ENCODE assay signal across 13 cellular contexts in genomic region chr4:145954924-145955339, GRCh38. TPM values are rescaled to one million over a fixed set of nuclear protein-coding genes. Genes with fewer than 3 reads are reported as not detected.
DNase-seq lines count a peak whose midpoint lies in the region; ATAC-seq, FAIRE-seq and TF ChIP-seq lines count a peak whose summit lies in the region.
"Had no signal": no experiment of that assay in that cellular context is flagged by ENCODE, and none has a peak within 500 bp of the region (broad histone marks: within the 10 kb centered on the region; RNA-seq: fewer than 3 reads in every experiment).

No MANE protein-coding gene starts in this region.

- H3K79me2 ChIP-seq in astrocyte (ENCODE audit: insufficient read depth, low read length), result no peaks in the 10 kb centered on the region
- H3K79me2 ChIP-seq in GM23338 (replicated peaks; ENCODE audit: insufficient read depth), result no peaks in the 10 kb centered on the region

- H3K27me3 ChIP-seq in BE2C, result no peaks in the 10 kb centered on the region
- H3K27me3 ChIP-seq in astrocyte (ENCODE audit: insufficient read depth, low read length), result no peaks in the 10 kb centered on the region
- no peaks in the 10 kb centered on the region for H3K27me3 ChIP-seq in spleen (replicated peaks in 1 of 7)
- no peaks in the 10 kb centered on the region for H3K27me3 ChIP-seq in GM23338 (ENCODE audit: insufficient read depth)

- no peaks in the 10 kb centered on the region for H3F3A ChIP-seq in GM23338 (replicated peaks; ENCODE audit: low read depth)

- FAIRE-seq in astrocyte (lab: Jason Lieb, UNC), result no peak

- H3K27me3 Mint-ChIP-seq in astrocyte (ENCODE audit: low read depth, unreplicated experiment) (peaks cover 2% of the 10 kb centered on the region), GM23338 (ENCODE audit: insufficient read depth, low read depth, poor library complexity) (peaks cover 6% of the 10 kb centered on the region)

- no peak overlapping the region for H3K9ac ChIP-seq in astrocyte (ENCODE audit: low read length)

- H3K36me3 Mint-ChIP-seq in astrocyte (ENCODE audit: low read depth, unreplicated experiment) (no peaks in the 10 kb centered on the region), GM23338 (ENCODE audit: low read depth) (no peaks in the 10 kb centered on the region)

- H3K27ac Mint-ChIP-seq in astrocyte (ENCODE audit: unreplicated experiment), result no peak overlapping the region
- H3K27ac Mint-ChIP-seq in GM23338, result no peak overlapping the region
- H3K27ac Mint-ChIP-seq: activated T-helper 17 cell treated with anti-CD3 and anti-CD28 coated beads, Interleukin-2, amount 50 U/mL, for 72 hours had no signal

- peak overlapping the region; percentile 61 for H3K4me2 ChIP-seq in astrocyte (ENCODE audit: low read length)
- no peak overlapping the region for H3K4me2 ChIP-seq in GM23338

- H3K9me3 Mint-ChIP-seq in astrocyte (ENCODE audit: unreplicated experiment) (no peaks in the 10 kb centered on the region), GM23338 (no peaks in the 10 kb centered on the region)
- H3K9me3 Mint-ChIP-seq: activated T-helper 17 cell treated with anti-CD3 and anti-CD28 coated beads, Interleukin-2, amount 50 U/mL, for 72 hours had no signal

- H2AFZ ChIP-seq in astrocyte (ENCODE audit: low read depth, low read length) (no peak overlapping the region), GM23338 (no peak overlapping the region)

- no peaks in the 10 kb centered on the region for H3K36me3 ChIP-seq in BE2C
- no peaks in the 10 kb centered on the region for H3K36me3 ChIP-seq in astrocyte (ENCODE audit: insufficient read depth, low read length)
- H3K36me3 ChIP-seq in spleen, result no peaks in the 10 kb centered on the region
- H3K36me3 ChIP-seq in GM23338 (ENCODE audit: insufficient read depth), result no peaks in the 10 kb centered on the region
- H3K36me3 ChIP-seq: WERI-Rb-1 had no signal

- H3K27ac ChIP-seq in astrocyte (ENCODE audit: low read depth, low read length), result peak overlapping the region; percentile 73
- H3K27ac ChIP-seq in spleen, result no peak overlapping the region
- no peak overlapping the region for H3K27ac ChIP-seq in GM23338 (ENCODE audit: low read depth)
- H3K27ac ChIP-seq: WERI-Rb-1 had no signal

- H3K4me1 Mint-ChIP-seq in astrocyte (ENCODE audit: low read depth, unreplicated experiment) (peaks cover 14% of the 10 kb centered on the region), GM23338 (peaks cover 7% of the 10 kb centered on the region; the same call in 2 of the 3 replicates)
- H3K4me1 Mint-ChIP-seq: activated T-helper 17 cell treated with anti-CD3 and anti-CD28 coated beads, Interleukin-2, amount 50 U/mL, for 72 hours had no signal

- WGBS in spleen, 5 donors, result 68 to 85% (median 79%) methylated on average over 7 of the region's 7 CpGs

- no peaks in the 10 kb centered on the region for H4K20me1 ChIP-seq in astrocyte (ENCODE audit: insufficient read depth, low read length)
- no peaks in the 10 kb centered on the region for H4K20me1 ChIP-seq in GM23338 (replicated peaks; ENCODE audit: insufficient read depth)

- DNase-seq in BE2C, result peak; percentile 14
- peak; percentile 90 for DNase-seq in LHCN-M2 (ENCODE audit: low read depth)
- peak; percentile 98 for DNase-seq in astrocyte (ENCODE audit: low read depth)
- DNase-seq in kidney glomerular epithelial cell (lab: John Stamatoyannopoulos, UW), result peak; percentile 63
- no peak for DNase-seq in spleen
- no peak for DNase-seq in GM23338 (ENCODE audit: low spot score)
- no peak for DNase-seq in putamen (ENCODE audit: low spot score)
- DNase-seq: cortex of kidney; MM.1S; stimulated activated CD4-positive, alpha-beta T cell treated with anti-CD3 and anti-CD28 coated beads, Interleukin-4, amount 100 ng/mL, for 24 hours; WERI-Rb-1 had no signal

- peaks cover 10% of the 10 kb centered on the region for H3K9me2 ChIP-seq in GM23338 (ENCODE audit: insufficient read depth)

- H3K4me3 Mint-ChIP-seq in astrocyte (ENCODE audit: unreplicated experiment), result no peak overlapping the region
- no peak overlapping the region for H3K4me3 Mint-ChIP-seq in GM23338
- H3K4me3 Mint-ChIP-seq: activated T-helper 17 cell treated with anti-CD3 and anti-CD28 coated beads, Interleukin-2, amount 50 U/mL, for 72 hours had no signal

- H3K4me3 ChIP-seq in BE2C (ENCODE audit: low read depth, low read length) (no peak overlapping the region), astrocyte (ENCODE audit: insufficient read depth, low read depth, low read length) (no peak overlapping the region), spleen (no peak overlapping the region), GM23338 (no peak overlapping the region)

- no peak for ATAC-seq in GM23338
- ATAC-seq in HG03432 (IDR thresholded peaks at IDR 0.05; ENCODE audit: unreplicated experiment), result no peak
- ATAC-seq: activated T-helper 17 cell treated with anti-CD3 and anti-CD28 coated beads, Interleukin-2, amount 50 U/mL, for 72 hours had no signal

- TF ChIP-seq CTCF in BE2C (IDR thresholded peaks at IDR 0.05; ENCODE audit: low read depth, low read length) (no peak), astrocyte (IDR thresholded peaks at IDR 0.05; ENCODE audit: insufficient read depth, low read depth, low read length) (no peak), spleen (IDR thresholded peaks at IDR 0.05 in 8 of 11, conservative IDR thresholded peaks at IDR 0.05 in 3 of 11) (no peak), GM23338 (conservative IDR thresholded peaks at IDR 0.05; ENCODE audit: low read depth in 2 of 2) (no peak)

- intact Hi-C loops in spleen (cut with DNase I; ENCODE audit: low total_unique reads), result no loop called here

- H3K4me1 ChIP-seq in BE2C, result no peaks in the 10 kb centered on the region
- H3K4me1 ChIP-seq in astrocyte (ENCODE audit: insufficient read depth, low read length), result peaks cover 16% of the 10 kb centered on the region
- H3K4me1 ChIP-seq in spleen, result peaks cover 0 to 6% (median 0%) of the 10 kb centered on the region in 6 donors
- no peaks in the 10 kb centered on the region for H3K4me1 ChIP-seq in GM23338 (ENCODE audit: insufficient read depth)

- TF ChIP-seq POLR2A in spleen (IDR thresholded peaks at IDR 0.05), result no peak

- H3K9me3 ChIP-seq in BE2C, result no peaks in the 10 kb centered on the region
- no peaks in the 10 kb centered on the region for H3K9me3 ChIP-seq in astrocyte (ENCODE audit: insufficient read depth, low read depth, low read length)
- H3K9me3 ChIP-seq in spleen, result peaks cover 0 to 6% (median 4%) of the 10 kb centered on the region in 8 donors

TF ChIP-seq in GM23338, 12 proteins besides CTCF, POLR2A, EP300 and RAD21 (continues in another document):
- TF ChIP-seq, protein P1, sequence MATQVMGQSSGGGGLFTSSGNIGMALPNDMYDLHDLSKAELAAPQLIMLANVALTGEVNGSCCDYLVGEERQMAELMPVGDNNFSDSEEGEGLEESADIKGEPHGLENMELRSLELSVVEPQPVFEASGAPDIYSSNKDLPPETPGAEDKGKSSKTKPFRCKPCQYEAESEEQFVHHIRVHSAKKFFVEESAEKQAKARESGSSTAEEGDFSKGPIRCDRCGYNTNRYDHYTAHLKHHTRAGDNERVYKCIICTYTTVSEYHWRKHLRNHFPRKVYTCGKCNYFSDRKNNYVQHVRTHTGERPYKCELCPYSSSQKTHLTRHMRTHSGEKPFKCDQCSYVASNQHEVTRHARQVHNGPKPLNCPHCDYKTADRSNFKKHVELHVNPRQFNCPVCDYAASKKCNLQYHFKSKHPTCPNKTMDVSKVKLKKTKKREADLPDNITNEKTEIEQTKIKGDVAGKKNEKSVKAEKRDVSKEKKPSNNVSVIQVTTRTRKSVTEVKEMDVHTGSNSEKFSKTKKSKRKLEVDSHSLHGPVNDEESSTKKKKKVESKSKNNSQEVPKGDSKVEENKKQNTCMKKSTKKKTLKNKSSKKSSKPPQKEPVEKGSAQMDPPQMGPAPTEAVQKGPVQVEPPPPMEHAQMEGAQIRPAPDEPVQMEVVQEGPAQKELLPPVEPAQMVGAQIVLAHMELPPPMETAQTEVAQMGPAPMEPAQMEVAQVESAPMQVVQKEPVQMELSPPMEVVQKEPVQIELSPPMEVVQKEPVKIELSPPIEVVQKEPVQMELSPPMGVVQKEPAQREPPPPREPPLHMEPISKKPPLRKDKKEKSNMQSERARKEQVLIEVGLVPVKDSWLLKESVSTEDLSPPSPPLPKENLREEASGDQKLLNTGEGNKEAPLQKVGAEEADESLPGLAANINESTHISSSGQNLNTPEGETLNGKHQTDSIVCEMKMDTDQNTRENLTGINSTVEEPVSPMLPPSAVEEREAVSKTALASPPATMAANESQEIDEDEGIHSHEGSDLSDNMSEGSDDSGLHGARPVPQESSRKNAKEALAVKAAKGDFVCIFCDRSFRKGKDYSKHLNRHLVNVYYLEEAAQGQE (IDR thresholded peaks at IDR 0.05; ENCODE audit: unreplicated experiment), result no peak

RNA-seq across cellular contexts. Expression of gene ZNF827, which starts 16.3 kb away (rescaled TPM):
- 19.6 TPM for polyA plus RNA-seq in BE2C (2012; ENCODE audit: insufficient read depth, insufficient read length, low read depth)
- total RNA-seq in LHCN-M2 (2014; rRNA removed) (4.2 and 8.3 TPM in 2 replicates), astrocyte (35.7 and 39.7 TPM in 2 replicates), spleen (10 to 100 TPM; 15.9 to 31.6 (median 19.9) TPM)
- 7.5 TPM for polyA plus RNA-seq in LHCN-M2 (2012)
- polyA plus RNA-seq in spleen (1 to 10 TPM; 3.3 to 5.3 (median 4.6) TPM), GM23338 (2016; fragmentation: Nextera tagmentation; extraction: Ambion mirVana) (19.9 and 20.3 TPM in 2 replicates)
- total RNA-seq in GM23338 (2014; rRNA removed; shearing (Covaris generic)), result 33.1 and 34.1 TPM in 2 replicates

Comparison
In these comparisons a context has a peak if more than half of its experiments do, and no peak if none do; other contexts are left out.
1. DNase-seq: peak in BE2C (single experiment), LHCN-M2 (single experiment), astrocyte (single experiment) and kidney glomerular epithelial cell (single experiment); none in spleen (single experiment), GM23338 (single experiment) and putamen (single experiment).